Comparison of ENCODE assay signal across 29 cellular contexts in the genomic region with DNA sequence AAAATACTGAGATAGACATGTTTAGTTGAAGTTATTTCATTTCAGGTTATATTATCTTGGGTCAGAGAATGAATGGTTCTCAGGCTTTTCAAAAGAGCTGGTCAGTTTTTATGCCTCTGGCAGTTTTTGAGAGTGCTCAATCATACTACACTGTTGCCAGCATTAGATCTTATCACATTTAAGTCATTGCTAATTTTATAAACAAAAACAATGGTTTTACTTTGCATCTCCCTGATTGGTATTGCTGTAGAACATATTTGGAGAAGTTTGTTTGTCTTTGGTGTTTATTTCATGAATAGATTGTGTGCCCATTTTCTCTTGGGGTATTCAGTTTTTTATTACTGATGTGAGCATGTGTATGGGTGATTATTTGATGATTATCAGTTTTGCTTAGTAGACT. TPM values are rescaled to one million over a fixed set of nuclear protein-coding genes. Genes with fewer than 3 reads are reported as not detected.
"Had no signal": no experiment of that assay in that cellular context is flagged by ENCODE, and none has a peak within 500 bp of the region (broad histone marks: within the 10 kb centered on the region; RNA-seq: fewer than 3 reads in every experiment).

No MANE protein-coding gene starts in this region.

- H3K4me1 ChIP-seq: left ventricle myocardium inferior, neural progenitor cell, right atrium auricular region, right lobe of liver, stomach, testis, thyroid gland, transverse colon, upper lobe of right lung had no signal

- DNase-seq: islet precursor cell; left ventricle myocardium inferior; mesendoderm; naive B cell; natural killer cell; nephron progenitor cell; occipital lobe; ovary; right lobe of liver; stimulated activated CD4-positive, alpha-beta T cell treated with anti-CD3 and anti-CD28 coated beads, Interleukin-1b, Interleukin-23, amount 100 ng/mL, for 48 hours; stimulated activated CD4-positive, alpha-beta T cell treated with anti-CD3 and anti-CD28 coated beads, Interleukin-2, amount 100 ng/mL, for 48 hours; stimulated activated CD4-positive, alpha-beta T cell treated with anti-CD3 and anti-CD28 coated beads, Interleukin-4, amount 100 ng/mL, for 4 hours; stimulated activated CD8-positive, alpha-beta memory T cell treated with anti-CD3 and anti-CD28 coated beads, Interleukin-4, amount 100 ng/mL, for 48 hours; stimulated activated naive CD4-positive, alpha-beta T cell treated with Interleukin-2 at 50 U/mL for 16 hours; stomach; testis; thyroid gland; transverse colon; upper lobe of right lung had no signal

- H3K4me1 Mint-ChIP-seq: naive B cell; stimulated activated memory B cell treated with anti-CD40 and anti-IgM and Interleukin-4, amounts not matched to agents 10 μg/mL and 1 μg/mL and 100 μg/mL, for 72 hours had no signal

- H3K9me3 ChIP-seq: left ventricle myocardium inferior, neutrophil, ovary, right atrium auricular region, right lobe of liver, stomach, testis, thyroid gland, transverse colon, upper lobe of right lung had no signal

- H3K9me3 Mint-ChIP-seq: mesothelial cell of epicardium; naive B cell; natural killer cell; nephron progenitor cell; neural progenitor cell; stimulated activated memory B cell treated with anti-CD40 and anti-IgM and Interleukin-4, amounts not matched to agents 10 μg/mL and 1 μg/mL and 100 μg/mL, for 72 hours had no signal

- H3K27me3 Mint-ChIP-seq: naive B cell; progenitor cell of endocrine pancreas; stimulated activated memory B cell treated with anti-CD40 and anti-IgM and Interleukin-4, amounts not matched to agents 10 μg/mL and 1 μg/mL and 100 μg/mL, for 72 hours had no signal

- H3K36me3 Mint-ChIP-seq: natural killer cell, neural progenitor cell had no signal

- H3K4me3 ChIP-seq: hepatocyte, left ventricle myocardium inferior, lung, neural progenitor cell, ovary, right atrium auricular region, right lobe of liver, smooth muscle cell, stomach, testis, thyroid gland, transverse colon, upper lobe of right lung had no signal

- H3K27me3 ChIP-seq: hepatocyte, neural progenitor cell, neutrophil, ovary, right atrium auricular region, right lobe of liver, stomach, testis, thyroid gland, transverse colon, upper lobe of right lung had no signal

- H3K4me3 Mint-ChIP-seq: mesothelial cell of epicardium; naive B cell; natural killer cell; nephron progenitor cell; neural progenitor cell; stimulated activated memory B cell treated with anti-CD40 and anti-IgM and Interleukin-4, amounts not matched to agents 10 μg/mL and 1 μg/mL and 100 μg/mL, for 72 hours had no signal

- ATAC-seq: natural killer cell; right lobe of liver; stimulated activated memory B cell treated with anti-CD40 and anti-IgM and Interleukin-4, amounts not matched to agents 10 μg/mL and 1 μg/mL and 100 μg/mL, for 72 hours; upper lobe of right lung had no signal

- H3K27ac Mint-ChIP-seq: mesothelial cell of epicardium; naive B cell; natural killer cell; nephron progenitor cell; neural progenitor cell; progenitor cell of endocrine pancreas; stimulated activated memory B cell treated with anti-CD40 and anti-IgM and Interleukin-4, amounts not matched to agents 10 μg/mL and 1 μg/mL and 100 μg/mL, for 72 hours had no signal

- H3K27ac ChIP-seq: hepatocyte, left ventricle myocardium inferior, neural progenitor cell, neutrophil, ovary, right atrium auricular region, right lobe of liver, stomach, testis, thyroid gland, transverse colon, upper lobe of right lung had no signal

- H3K36me3 ChIP-seq: neural progenitor cell, ovary, right lobe of liver, thyroid gland had no signal

RNA-seq across cellular contexts. Expression of a gene that starts 1.5 kb away (rescaled TPM):
- total RNA-seq: hepatocyte, pulmonary artery endothelial cell, smooth muscle cell, stomach had no signal
